ENCODE assay signal across 10 cellular contexts in genomic region chr14:93044116-93044515, GRCh38.
DNase-seq lines count a peak whose midpoint lies in the region; ATAC-seq, FAIRE-seq and TF ChIP-seq lines count a peak whose summit lies in the region.
"Had no signal": no experiment of that assay in that cellular context is flagged by ENCODE, and none has a peak within 500 bp of the region (broad histone marks: within the 10 kb centered on the region; RNA-seq: fewer than 3 reads in every experiment).

No MANE protein-coding gene starts in this region.

- H3K9ac ChIP-seq in H1 (replicated peaks in 1 of 4; ENCODE audit: extremely low read depth in 1 of 4, low read depth in 3 of 4, low read length in 3 of 4): peak overlapping the region in 1 of 4 experiments; percentile 20; a peak in 1 of 7 replicates

- no peak overlapping the region for H2BK15ac ChIP-seq in H1 (ENCODE audit: low read length)

- 73 to 74% methylated on average over 7 of the region's 7 CpGs for WGBS in heart right ventricle, 2 donors
- 85% methylated on average over 6 of the region's 7 CpGs; no CpG with 5 or more reads in 1 of the 2 experiments for WGBS in H1 (ENCODE audit: extremely low coverage in 1 of 2, insufficient coverage in 1 of 2, insufficient read length in 1 of 2, insufficient replicate concordance in 2 of 2, low coverage in 1 of 2, low lambda C conversion rate in 2 of 2, missing lambda C conversion rate in 1 of 2), 2 experiments
- 81 to 89% methylated on average over 7 of the region's 7 CpGs for WGBS in aorta, 2 donors

- peaks cover 5 to 8% of the 10 kb centered on the region in 2 experiments for H4K20me1 ChIP-seq in H1 (replicated peaks in 1 of 2; ENCODE audit: control insufficient read depth in 1 of 2, insufficient read depth in 2 of 2, low read length in 2 of 2)

- no peak overlapping the region for H2AFZ ChIP-seq in H1 (ENCODE audit: low read length)

- 0 out of 2 replicates have a peak overlapping the region, but pooled peaks have one; percentile 82 for H2BK12ac ChIP-seq in H1 (ENCODE audit: low read depth, low read length)

- H3K9me3 ChIP-seq in heart right ventricle (no peaks in the 10 kb centered on the region), H1 (ENCODE audit: insufficient read depth in 2 of 2, low read depth in 1 of 2, low read length in 1 of 2) (no peaks in the 10 kb centered on the region), neutrophil (no peaks in the 10 kb centered on the region), aorta (ENCODE audit: control insufficient read depth, low read length) (no peaks in the 10 kb centered on the region)

- H3K4me1 ChIP-seq in heart right ventricle (peaks cover 18 to 94% (median 82%) of the 10 kb centered on the region in 9 donors), H1 (replicated peaks in 1 of 4; ENCODE audit: control insufficient read depth in 3 of 4, insufficient read depth in 4 of 4, low read length in 3 of 4) (peaks cover 21 to 66% (median 46%) of the 10 kb centered on the region in 4 experiments), neutrophil (ENCODE audit: control insufficient read depth in 1 of 2, insufficient read depth in 1 of 2, low read depth in 1 of 2, low read length in 1 of 2) (peaks cover 21 to 53% of the 10 kb centered on the region in 2 experiments), aorta (ENCODE audit: control insufficient read depth in 1 of 2, insufficient read depth in 2 of 2, low read length in 2 of 2) (peaks cover 0 to 6% of the 10 kb centered on the region in 2 donors)

- no peaks in the 10 kb centered on the region for H3K9me3 Mint-ChIP-seq in activated T-helper 1 cell treated with anti-CD3 and anti-CD28 coated beads, Interleukin-12 subunit alpha, Interleukin-12 subunit beta, Interleukin-2, Interleukin-4 antibody, amounts not matched to agents 30 ng/mL and 10 ng/mL and 1 ng/mL, durations not matched to agents 14 hours and 24 hours and 36 hours
- H3K9me3 Mint-ChIP-seq: activated T-cell treated with anti-CD3 and anti-CD28 coated beads, Interleukin-2, amount 50 U/mL, for 4 hours had no signal

- H3K56ac ChIP-seq in H1 (replicated peaks; ENCODE audit: insufficient read length, low read depth, low read length): no peak overlapping the region

- TF ChIP-seq EP300 in H1 (IDR thresholded peaks at IDR 0.05; ENCODE audit: borderline replicate concordance in 1 of 2, low read depth in 2 of 2, low read length in 2 of 2): no peak

- H3K4me2 ChIP-seq in H1 (ENCODE audit: insufficient read depth in 1 of 2, low read depth in 2 of 2, low read length in 2 of 2): no peak overlapping the region

- peaks cover 19% of the 10 kb centered on the region for H3K79me1 ChIP-seq in H1 (ENCODE audit: low read depth, low read length)

- H4K8ac ChIP-seq in H1 (ENCODE audit: extremely low read depth, insufficient read depth, low read length): no peak overlapping the region

- CTCF ChIA-PET in H1 (lab: Charles Lee; ENCODE audit: partially characterized antibody): interaction anchor here (2.1 to 2.3 kb wide), 2 partner anchors 13 to 70 kb away, joined by 8 to 10 read pairs; no protein-coding TSS in a partner anchor

- 0 out of 2 replicates have a peak overlapping the region, but pooled peaks have one; percentile 40 for H2BK5ac ChIP-seq in H1 (ENCODE audit: low read depth, low read length)

- H3K4me3 ChIP-seq in heart right ventricle (no peak overlapping the region), H1 (ENCODE audit: extremely low read depth in 1 of 4, insufficient read depth in 2 of 4, low read depth in 3 of 4, low read length in 4 of 4) (no peak overlapping the region), neutrophil (ENCODE audit: low read depth in 1 of 2, low read length in 1 of 2) (peak overlapping the region in 1 of 2 experiments; percentile 36), aorta (ENCODE audit: low read length in 2 of 2) (no peak overlapping the region)

- peaks cover 27% of the 10 kb centered on the region for H3K4me1 Mint-ChIP-seq in activated T-helper 1 cell treated with anti-CD3 and anti-CD28 coated beads, Interleukin-12 subunit alpha, Interleukin-12 subunit beta, Interleukin-2, Interleukin-4 antibody, amounts not matched to agents 30 ng/mL and 10 ng/mL and 1 ng/mL, durations not matched to agents 14 hours and 24 hours and 36 hours (ENCODE audit: low read depth)

- H2BK120ac ChIP-seq in H1 (replicated peaks; ENCODE audit: low read depth, low read length): no peak overlapping the region

- ATAC-seq in heart right ventricle: peak in 1 of 8 donors; percentile 2
- no peak for ATAC-seq in Right ventricle myocardium superior (ENCODE audit: poor library complexity)
- ATAC-seq in aorta (ENCODE audit: low FRiP score): no peak
- ATAC-seq: activated T-cell treated with anti-CD3 and anti-CD28 coated beads, Interleukin-2, amount 50 U/mL, for 4 hours had no signal

- no peak for TF ChIP-seq POLR2A in H1 (IDR thresholded peaks at IDR 0.05; ENCODE audit: control extremely low read depth in 1 of 2, low read depth in 2 of 2, low read length in 2 of 2)

- H3K27me3 ChIP-seq in heart right ventricle (no peaks in the 10 kb centered on the region), H1 (replicated peaks in 1 of 4; ENCODE audit: control insufficient read depth in 3 of 4, extremely low read depth in 1 of 4, insufficient read depth in 3 of 4, low read length in 3 of 4) (no peaks in the 10 kb centered on the region), neutrophil (no peaks in the 10 kb centered on the region), aorta (ENCODE audit: control insufficient read depth in 1 of 2, insufficient read depth in 2 of 2, low read length in 1 of 2) (no peaks in the 10 kb centered on the region)

- H3K36me3 Mint-ChIP-seq in activated T-helper 1 cell treated with anti-CD3 and anti-CD28 coated beads, Interleukin-12 subunit alpha, Interleukin-12 subunit beta, Interleukin-2, Interleukin-4 antibody, amounts not matched to agents 30 ng/mL and 10 ng/mL and 1 ng/mL, durations not matched to agents 14 hours and 24 hours and 36 hours (ENCODE audit: low read depth): peaks cover under 1% of the 10 kb centered on the region

- no peak overlapping the region for H3K23ac ChIP-seq in H1 (ENCODE audit: insufficient read length)

- DNase-seq in heart right ventricle (no peak), Right ventricle myocardium superior (no peak), H1 (ENCODE audit: low read depth in 1 of 2, low spot score in 2 of 2) (no peak), aorta (no peak), inferior parietal cortex (ENCODE audit: extremely low spot score) (no peak), GM10266 (ENCODE audit: extremely low spot score) (no peak)
- DNase-seq in activated T-helper 1 cell treated with anti-CD3 and anti-CD28 coated beads, Interleukin-12 subunit alpha, Interleukin-12 subunit beta, Interleukin-2, Interleukin-4 antibody, amounts not matched to agents 30 ng/mL and 10 ng/mL and 1 ng/mL, durations not matched to agents 14 hours and 24 hours and 36 hours (ENCODE audit: low spot score): no peak
- DNase-seq: activated T-cell treated with anti-CD3 and anti-CD28 coated beads, Interleukin-2, amount 50 U/mL, for 4 hours; nucleus accumbens had no signal

- peak overlapping the region; percentile 46 to 92 (median 83) for H3K27ac ChIP-seq in heart right ventricle
- H3K27ac ChIP-seq in H1 (ENCODE audit: low read depth, low read length): no peak overlapping the region
- H3K27ac ChIP-seq in neutrophil: peak overlapping the region; percentile 75
- H3K27ac ChIP-seq in aorta (ENCODE audit: low read depth in 1 of 2, low read length in 2 of 2): peak overlapping the region; percentile 28 to 54

- peaks cover 2% of the 10 kb centered on the region for H3K27me3 Mint-ChIP-seq in activated T-helper 1 cell treated with anti-CD3 and anti-CD28 coated beads, Interleukin-12 subunit alpha, Interleukin-12 subunit beta, Interleukin-2, Interleukin-4 antibody, amounts not matched to agents 30 ng/mL and 10 ng/mL and 1 ng/mL, durations not matched to agents 14 hours and 24 hours and 36 hours (ENCODE audit: insufficient read depth)

- H3K4ac ChIP-seq in H1 (replicated peaks; ENCODE audit: insufficient read length, low read depth, low read length): no peak overlapping the region

- H3K23me2 ChIP-seq in H1 (ENCODE audit: low read depth, low read length): no peaks in the 10 kb centered on the region

- no peak for FAIRE-seq in H1 (lab: Jason Lieb, UNC)

- H3K36me3 ChIP-seq in heart right ventricle (no peaks in the 10 kb centered on the region), H1 (ENCODE audit: control insufficient read depth in 2 of 4, insufficient read depth in 4 of 4, low read length in 3 of 4) (no peaks in the 10 kb centered on the region), neutrophil (peaks cover 9% of the 10 kb centered on the region), aorta (ENCODE audit: control insufficient read depth in 1 of 2, insufficient read depth in 2 of 2, low read length in 1 of 2) (no peaks in the 10 kb centered on the region)

- POLR2A ChIA-PET in H1 (lab: Charles Lee; ENCODE audit: partially characterized antibody): no interaction called here

- no peak overlapping the region for H3K4me3 Mint-ChIP-seq in activated T-helper 1 cell treated with anti-CD3 and anti-CD28 coated beads, Interleukin-12 subunit alpha, Interleukin-12 subunit beta, Interleukin-2, Interleukin-4 antibody, amounts not matched to agents 30 ng/mL and 10 ng/mL and 1 ng/mL, durations not matched to agents 14 hours and 24 hours and 36 hours
- H3K4me3 Mint-ChIP-seq: activated T-cell treated with anti-CD3 and anti-CD28 coated beads, Interleukin-2, amount 50 U/mL, for 4 hours had no signal

- H4K5ac ChIP-seq in H1 (ENCODE audit: insufficient read length, low read depth, low read length): no peak overlapping the region

- no peak overlapping the region for H3K14ac ChIP-seq in H1 (ENCODE audit: insufficient read length)

- peak overlapping the region; percentile 65; the same call in 1 of the 2 replicates for H2AK5ac ChIP-seq in H1 (ENCODE audit: low read depth, low read length)

- H3K79me2 ChIP-seq in H1 (ENCODE audit: control insufficient read depth in 1 of 2, insufficient read depth in 2 of 2, low read length in 2 of 2): peaks cover 0 to 93% of the 10 kb centered on the region in 2 experiments; a peak in 2 of 4 replicates

- H4K91ac ChIP-seq in H1 (replicated peaks; ENCODE audit: insufficient read length, low read length): no peak overlapping the region

- no peak overlapping the region for H2BK20ac ChIP-seq in H1 (ENCODE audit: low read length)

- no peak for TF ChIP-seq CTCF in heart right ventricle (IDR thresholded peaks at IDR 0.05)
- TF ChIP-seq CTCF in H1 (IDR thresholded peaks at IDR 0.05; ENCODE audit: control extremely low read depth in 1 of 3, insufficient read depth in 1 of 3, low read depth in 1 of 3, low read length in 3 of 3): no peak
- no peak for TF ChIP-seq CTCF in neutrophil (IDR thresholded peaks at IDR 0.05)
- TF ChIP-seq CTCF in GM10266 (IDR thresholded peaks at IDR 0.05; ENCODE audit: control insufficient read depth, insufficient read depth, low read depth, missing control alignments): no peak

- no peak for TF ChIP-seq RAD21 in H1 (IDR thresholded peaks at IDR 0.05 in 1 of 2, conservative IDR thresholded peaks at IDR 0.05 in 1 of 2; ENCODE audit: low read depth in 2 of 2, low read length in 2 of 2)

- no peak overlapping the region for H3K27ac Mint-ChIP-seq in activated T-helper 1 cell treated with anti-CD3 and anti-CD28 coated beads, Interleukin-12 subunit alpha, Interleukin-12 subunit beta, Interleukin-2, Interleukin-4 antibody, amounts not matched to agents 30 ng/mL and 10 ng/mL and 1 ng/mL, durations not matched to agents 14 hours and 24 hours and 36 hours

- 0 out of 2 replicates have a peak overlapping the region, but pooled peaks have one; percentile 2 for H3K18ac ChIP-seq in H1 (ENCODE audit: extremely low read depth, low read length)

- intact Hi-C loops in heart right ventricle (cut with DNase I): loop anchor here in 5 of 10 donors (5.0 to 10.0 kb wide), 4 partner anchors 52 to 92 kb away; partner anchors contain the start of gene ITPK1 (in 2 of the 5)
- intact Hi-C loops in Right ventricle myocardium superior (cut with DNase I): loop anchor here (5.0 kb wide), 1 partner anchor 72 kb away; no protein-coding TSS in a partner anchor
- intact Hi-C loops in aorta (cut with DNase I): no loop called here
- intact Hi-C loops in activated T-helper 1 cell treated with anti-CD3 and anti-CD28 coated beads, Interleukin-12 subunit alpha, Interleukin-12 subunit beta, Interleukin-2, Interleukin-4 antibody, amounts not matched to agents 30 ng/mL and 10 ng/mL and 1 ng/mL, durations not matched to agents 14 hours and 24 hours and 36 hours (cut with micrococcal nuclease): no loop called here
